In the genomic region with DNA sequence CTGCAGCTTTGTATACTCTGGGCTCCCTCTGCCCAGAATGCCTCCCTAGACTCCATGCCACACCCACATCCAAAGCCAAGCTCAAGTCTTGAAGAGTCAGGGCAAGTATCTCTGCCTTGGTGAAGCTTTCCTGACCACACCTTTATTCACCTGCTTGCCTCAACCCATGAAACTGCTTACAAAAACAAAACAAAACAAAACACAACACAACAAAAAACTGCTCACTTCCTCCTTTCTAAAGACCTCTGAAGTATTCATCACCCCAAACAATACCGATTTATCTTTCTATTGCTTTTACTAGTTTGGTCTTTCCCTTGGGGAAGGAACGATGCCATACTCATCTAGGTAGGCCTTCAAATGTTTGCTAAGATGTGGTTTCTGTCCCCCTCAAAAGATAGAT, we compare ENCODE assay signal across 12 cellular contexts.
"Had no signal": no experiment of that assay in that cellular context is flagged by ENCODE, and none has a peak within 500 bp of the region (broad histone marks: within the 10 kb centered on the region; RNA-seq: fewer than 3 reads in every experiment).

No MANE protein-coding gene starts in this region.

- H3K9me3 Mint-ChIP-seq: activated naive CD4-positive, alpha-beta T cell treated with anti-CD3 and anti-CD28 coated beads, Interleukin-2, amount 10 ng/mL, durations not matched to agents 7 days and 5 days; natural killer cell; WTC11 had no signal

- H3K4me3 Mint-ChIP-seq: activated naive CD4-positive, alpha-beta T cell treated with anti-CD3 and anti-CD28 coated beads, Interleukin-2, amount 10 ng/mL, durations not matched to agents 7 days and 5 days; natural killer cell; WTC11 had no signal

- ATAC-seq: left ventricle myocardium superior, natural killer cell, WTC11 had no signal

- H3K27me3 Mint-ChIP-seq: activated naive CD4-positive, alpha-beta T cell treated with anti-CD3 and anti-CD28 coated beads, Interleukin-2, amount 10 ng/mL, durations not matched to agents 7 days and 5 days had no signal

- DNase-seq: activated CD4-positive, alpha-beta T cell treated with anti-CD3 and anti-CD28 coated beads for 4 hours; activated naive CD4-positive, alpha-beta T cell treated with anti-CD3 and anti-CD28 coated beads, Interleukin-2, amount 10 ng/mL, durations not matched to agents 7 days and 5 days; adrenal gland; foreskin fibroblast; left ventricle myocardium superior; mesenchymal stem cell; natural killer cell; sigmoid colon; spleen; stomach; testis had no signal

- H3K4me3 ChIP-seq: adrenal gland, sigmoid colon, spleen, stomach, testis had no signal

- H3K27ac Mint-ChIP-seq: activated naive CD4-positive, alpha-beta T cell treated with anti-CD3 and anti-CD28 coated beads, Interleukin-2, amount 10 ng/mL, durations not matched to agents 7 days and 5 days; natural killer cell; WTC11 had no signal
